In genomic region chr10:97715259-97715874, GRCh38 we compare ENCODE assay signal across 1 cellular context.
TF ChIP-seq lines count a peak whose summit lies in the region.

No MANE protein-coding gene starts in this region.

TF ChIP-seq in SK-N-SH, 30 proteins besides CTCF, POLR2A, EP300 and RAD21 (continued from another document):
- TF ChIP-seq USF1 (IDR thresholded peaks at IDR 0.05; ENCODE audit: borderline replicate concordance, low read depth) (no peak), FOXJ3 (CRISPR knock-in tag; IDR thresholded peaks at IDR 0.05) (no peak), MXI1 (IDR thresholded peaks at IDR 0.05; ENCODE audit: low read depth, low read length) (no peak), PBX3 (IDR thresholded peaks at IDR 0.05) (no peak), REST (IDR thresholded peaks at IDR 0.05; ENCODE audit: low read depth, low read length) (no peak), NFIC (IDR thresholded peaks at IDR 0.05; ENCODE audit: borderline replicate concordance) (no peak), RXRA (IDR thresholded peaks at IDR 0.05; ENCODE audit: borderline replicate concordance, low read depth) (no peak), FOSL2 (IDR thresholded peaks at IDR 0.05; ENCODE audit: borderline replicate concordance, low read depth) (no peak), SIN3A (IDR thresholded peaks at IDR 0.05; ENCODE audit: borderline replicate concordance, low read depth, low read length) (no peak), FOXM1 (IDR thresholded peaks at IDR 0.05; ENCODE audit: low read depth) (no peak), ELF1 (IDR thresholded peaks at IDR 0.05) (no peak), NRF1 (IDR thresholded peaks at IDR 0.05; ENCODE audit: low read depth, low read length) (no peak), TEAD4 (IDR thresholded peaks at IDR 0.05; ENCODE audit: borderline replicate concordance, insufficient read depth) (no peak), MAX (IDR thresholded peaks at IDR 0.05; ENCODE audit: low read depth) (no peak), POLR2AphosphoS5 (IDR thresholded peaks at IDR 0.05; ENCODE audit: low read depth, low read length) (no peak), IRF3 (IDR thresholded peaks at IDR 0.05; ENCODE audit: low read depth, low read length) (no peak)
TF ChIP-seq in SK-N-SH: peak in this region for 0.
